19 cellular contexts compared by ENCODE assay signal in the genomic region with DNA sequence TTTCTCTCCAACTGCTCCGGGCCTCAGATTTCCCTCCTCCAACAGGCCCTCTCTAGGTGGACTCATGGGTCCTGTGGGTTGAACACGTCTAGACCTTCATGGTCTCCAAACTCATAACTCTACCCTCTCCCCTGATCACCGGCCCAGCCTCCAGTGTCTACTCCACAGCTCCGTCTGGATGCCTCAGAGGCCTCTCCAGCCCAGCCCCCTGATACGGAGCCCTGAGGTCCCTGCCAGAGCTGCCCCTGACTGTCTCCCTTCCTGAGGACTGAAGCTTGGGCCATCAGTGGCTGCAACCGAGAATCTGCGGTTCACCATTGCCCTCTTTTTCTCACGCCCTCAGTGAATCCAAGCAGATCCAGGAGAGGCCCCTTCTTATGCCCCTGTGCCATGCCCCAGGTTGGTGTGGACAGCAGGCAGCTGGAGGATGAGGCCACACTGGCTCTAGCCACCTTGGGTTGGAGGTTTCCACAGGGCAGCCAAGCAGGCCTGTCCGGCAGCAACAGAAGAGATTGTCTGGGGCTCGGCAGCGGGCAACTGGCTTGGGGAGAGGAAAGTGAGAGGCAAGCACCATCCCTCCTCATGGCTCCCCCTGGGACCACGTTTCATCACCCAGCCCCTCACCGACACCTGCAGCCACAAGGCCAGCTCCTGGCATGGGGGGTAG.
DNase-seq lines count a peak whose midpoint lies in the region; ATAC-seq and TF ChIP-seq lines count a peak whose summit lies in the region.
"Had no signal": no experiment of that assay in that cellular context is flagged by ENCODE, and none has a peak within 500 bp of the region (broad histone marks: within the 10 kb centered on the region; RNA-seq: fewer than 3 reads in every experiment).

No MANE protein-coding gene starts in this region.

- no peak overlapping the region for H2AK5ac ChIP-seq in mesenchymal stem cell (ENCODE audit: low read length, severe bottlenecking)

- H2BK5ac ChIP-seq in mesenchymal stem cell (ENCODE audit: low read depth, low read length, poor library complexity, severe bottlenecking), result no peak overlapping the region

- peaks cover 3% of the 10 kb centered on the region for H3K4me1 ChIP-seq in mesenchymal stem cell (ENCODE audit: control insufficient read depth, insufficient read depth, low read depth, low read length)
- peaks cover 0 to 23% (median 14%) of the 10 kb centered on the region in 4 donors for H3K4me1 ChIP-seq in tibial artery

- no peak overlapping the region for H3K27ac Mint-ChIP-seq in activated naive CD4-positive, alpha-beta T cell treated with anti-CD3 and anti-CD28 coated beads, Interleukin-2, amount 10 ng/mL, durations not matched to agents 7 days and 5 days
- H3K27ac Mint-ChIP-seq in chondrocyte (ENCODE audit: unreplicated experiment), result no peak overlapping the region

- no peak overlapping the region for H3K27ac ChIP-seq in mesenchymal stem cell (ENCODE audit: low read length, poor library complexity, severe bottlenecking)
- H3K27ac ChIP-seq in tibial artery, result no peak overlapping the region
- H3K27ac ChIP-seq: C4-2B, Peyer's patch had no signal

- H3K4me2 ChIP-seq in mesenchymal stem cell (ENCODE audit: low read length, poor library complexity, severe bottlenecking), result no peak overlapping the region

- CTCF ChIA-PET in activated naive CD4-positive, alpha-beta T cell treated with anti-CD3 and anti-CD28 coated beads, Interleukin-2, amount 10 ng/mL, durations not matched to agents 7 days and 5 days (lab: Charles Lee), result interaction anchor here (0.7 to 1.4 kb wide), 2 partner anchors 14 to 272 kb away, joined by 3 read pairs; no protein-coding TSS in a partner anchor

- no peak overlapping the region for H3K4me3 Mint-ChIP-seq in activated naive CD4-positive, alpha-beta T cell treated with anti-CD3 and anti-CD28 coated beads, Interleukin-2, amount 10 ng/mL, durations not matched to agents 7 days and 5 days
- H3K4me3 Mint-ChIP-seq in chondrocyte (ENCODE audit: unreplicated experiment), result no peak overlapping the region

- peak; percentile 8 for DNase-seq in activated naive CD4-positive, alpha-beta T cell treated with anti-CD3 and anti-CD28 coated beads, Interleukin-2, amount 10 ng/mL, durations not matched to agents 7 days and 5 days
- no peak for DNase-seq in activated naive CD4-positive, alpha-beta T cell treated with Interleukin-2 at 50 U/mL for 16 hours
- DNase-seq in chondrocyte (ENCODE audit: low spot score) (peak; percentile 87), mesenchymal stem cell (no peak), tibial artery (peak; percentile 11 to 52), foreskin melanocyte (no peak)
- DNase-seq: H7, Kasumi-1, MM.1S, NCI-H1092 treated with DMSO at 0.1 percent for 48 hours, NCI-H1694, NCI-H226, NCI-H524 treated with DMSO at 0.1 percent for 48 hours had no signal

- peaks cover 82 to 86% of the 10 kb centered on the region in 2 experiments for H3K27me3 ChIP-seq in mesenchymal stem cell (ENCODE audit: control insufficient read depth in 1 of 2, insufficient read depth in 1 of 2, low read length in 2 of 2)
- H3K27me3 ChIP-seq in tibial artery, result no peaks in the 10 kb centered on the region
- H3K27me3 ChIP-seq: Peyer's patch had no signal

- H2BK15ac ChIP-seq in mesenchymal stem cell (ENCODE audit: low read depth, poor library complexity, severe bottlenecking), result peak overlapping the region; percentile 77

- TF ChIP-seq CTCF in chondrocyte (IDR thresholded peaks at IDR 0.05), result no peak
- TF ChIP-seq CTCF in tibial artery (IDR thresholded peaks at IDR 0.05), result no peak

- H3K4me3 ChIP-seq in mesenchymal stem cell (ENCODE audit: insufficient read depth in 1 of 2, low read depth in 1 of 2, low read length in 2 of 2) (no peak overlapping the region), tibial artery (no peak overlapping the region)
- H3K4me3 ChIP-seq: Peyer's patch had no signal

- no peaks in the 10 kb centered on the region for H3K9me3 Mint-ChIP-seq in activated naive CD4-positive, alpha-beta T cell treated with anti-CD3 and anti-CD28 coated beads, Interleukin-2, amount 10 ng/mL, durations not matched to agents 7 days and 5 days
- no peaks in the 10 kb centered on the region for H3K9me3 Mint-ChIP-seq in chondrocyte (ENCODE audit: low read depth)

- H3K9me3 ChIP-seq in mesenchymal stem cell (ENCODE audit: control insufficient read depth, low read length), result no peaks in the 10 kb centered on the region
- no peaks in the 10 kb centered on the region for H3K9me3 ChIP-seq in tibial artery
- H3K9me3 ChIP-seq: Peyer's patch had no signal

- H3K14ac ChIP-seq in mesenchymal stem cell (ENCODE audit: low read length in 2 of 2), result peak overlapping the region in 1 of 2 experiments; percentile 89

- H3K79me1 ChIP-seq in mesenchymal stem cell (replicated peaks; ENCODE audit: low read length, poor library complexity, severe bottlenecking), result no peaks in the 10 kb centered on the region

- intact Hi-C loops in tibial artery (cut with DNase I; ENCODE audit: low total_unique reads), result no loop called here

- H3K4me1 Mint-ChIP-seq in activated naive CD4-positive, alpha-beta T cell treated with anti-CD3 and anti-CD28 coated beads, Interleukin-2, amount 10 ng/mL, durations not matched to agents 7 days and 5 days, result peaks cover 4% of the 10 kb centered on the region
- no peaks in the 10 kb centered on the region for H3K4me1 Mint-ChIP-seq in chondrocyte (ENCODE audit: low read depth)

- H3K36me3 ChIP-seq in mesenchymal stem cell (ENCODE audit: control insufficient read depth in 1 of 2, insufficient read depth in 2 of 2, low read depth in 1 of 2, low read length in 2 of 2) (no peaks in the 10 kb centered on the region), tibial artery (no peaks in the 10 kb centered on the region)
- H3K36me3 ChIP-seq: Peyer's patch had no signal

- no peak overlapping the region for H2BK120ac ChIP-seq in mesenchymal stem cell (ENCODE audit: low read depth, low read length)

- H3K18ac ChIP-seq in mesenchymal stem cell (ENCODE audit: low read depth in 1 of 2, low read length in 2 of 2), result peak overlapping the region; percentile 6 to 90

- H3K23ac ChIP-seq in mesenchymal stem cell (ENCODE audit: low read length in 2 of 2), result peak overlapping the region in 1 of 2 experiments; percentile 54

- H4K8ac ChIP-seq in mesenchymal stem cell (ENCODE audit: low read length), result peak overlapping the region; percentile 53

- peak overlapping the region; percentile 95 to 96 for H2BK12ac ChIP-seq in mesenchymal stem cell (ENCODE audit: low read length in 2 of 2)

- H3K36me3 Mint-ChIP-seq in activated naive CD4-positive, alpha-beta T cell treated with anti-CD3 and anti-CD28 coated beads, Interleukin-2, amount 10 ng/mL, durations not matched to agents 7 days and 5 days, result no peaks in the 10 kb centered on the region
- no peaks in the 10 kb centered on the region for H3K36me3 Mint-ChIP-seq in chondrocyte (ENCODE audit: low read depth)
- H3K36me3 Mint-ChIP-seq: IgD-negative memory B cell had no signal

- ATAC-seq in GM21723 (IDR thresholded peaks at IDR 0.05; ENCODE audit: unreplicated experiment), result no peak
- no peak for ATAC-seq in GM21447 (IDR thresholded peaks at IDR 0.05; ENCODE audit: unreplicated experiment)
- ATAC-seq: Right ventricle myocardium inferior had no signal

- 98% methylated on average over 8 of the region's 13 CpGs for WGBS in mesenchymal stem cell

- peak overlapping the region in 1 of 2 experiments; percentile 60 for H3K4ac ChIP-seq in mesenchymal stem cell (ENCODE audit: low read depth in 1 of 2, low read length in 2 of 2)

- peaks cover 68% of the 10 kb centered on the region for H3K27me3 Mint-ChIP-seq in activated naive CD4-positive, alpha-beta T cell treated with anti-CD3 and anti-CD28 coated beads, Interleukin-2, amount 10 ng/mL, durations not matched to agents 7 days and 5 days
- peaks cover 55% of the 10 kb centered on the region for H3K27me3 Mint-ChIP-seq in chondrocyte (ENCODE audit: low read depth)

- no peak overlapping the region for H2AFZ ChIP-seq in mesenchymal stem cell (ENCODE audit: low read depth, low read length)

- H3K9ac ChIP-seq in mesenchymal stem cell (ENCODE audit: low read length), result no peak overlapping the region

- peak overlapping the region; percentile 53 for H4K91ac ChIP-seq in mesenchymal stem cell (ENCODE audit: low read length)

Comparison
In these comparisons a context has a peak if more than half of its experiments do, and no peak if none do; other contexts are left out.
1. DNase-seq: peak in activated naive CD4-positive, alpha-beta T cell treated with anti-CD3 and anti-CD28 coated beads, Interleukin-2, amount 10 ng/mL, durations not matched to agents 7 days and 5 days (single experiment), chondrocyte (single experiment) and tibial artery (2 of 2); none in activated naive CD4-positive, alpha-beta T cell treated with Interleukin-2 at 50 U/mL for 16 hours (single experiment), mesenchymal stem cell (single experiment) and foreskin melanocyte (single experiment).